7 cellular contexts compared by ENCODE assay signal in the genomic region with DNA sequence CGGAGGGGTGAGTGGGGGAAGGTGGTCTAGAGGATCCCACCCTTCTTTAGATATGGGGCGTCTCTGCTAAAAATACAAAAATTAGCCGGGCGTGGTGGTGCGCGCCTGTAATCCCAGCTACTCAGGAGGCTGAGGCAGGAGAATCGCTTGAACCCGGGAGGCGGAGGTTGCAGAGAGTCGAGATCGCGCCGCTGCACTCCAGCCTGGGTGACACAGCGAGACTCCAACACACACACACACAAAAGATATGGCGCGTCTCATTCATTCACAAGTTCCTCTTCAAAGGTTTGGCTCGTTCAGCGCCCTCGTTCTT. TPM values are rescaled to one million over a fixed set of nuclear protein-coding genes. Genes with fewer than 3 reads are reported as not detected.
DNase-seq lines count a peak whose midpoint lies in the region; TF ChIP-seq lines count a peak whose summit lies in the region.
"Not testable (repeated sequence)": the region's sequence is repeated elsewhere in the genome, so short reads cannot be mapped to it uniquely, and the experiment has no call there.
"Had no signal": no experiment of that assay in that cellular context is flagged by ENCODE, and none has a peak within 500 bp of the region (broad histone marks: within the 10 kb centered on the region; RNA-seq: fewer than 3 reads in every experiment).

No MANE protein-coding gene starts in this region.

- not testable (repeated sequence) for H3K9me3 ChIP-seq in HUES64 (ENCODE audit: insufficient read depth, low read depth, low read length); iPS-18a (ENCODE audit: control insufficient read depth, low read depth, low read length)

- H3K4me3 ChIP-seq in ACC112 (ENCODE audit: low read depth, low read length), result peak overlapping the region; percentile 93
- H3K4me3 ChIP-seq in HUES64 (ENCODE audit: low read length), result peak overlapping the region; percentile 94
- H3K4me3 ChIP-seq in coronary artery, result peak overlapping the region; percentile 83
- peak overlapping the region; percentile 72 for H3K4me3 ChIP-seq in iPS-18a (ENCODE audit: low read length)

- peak overlapping the region; percentile 84 for H3K4me3 Mint-ChIP-seq in activated CD4-positive, alpha-beta T cell treated with anti-CD3 and anti-CD28 coated beads, Interleukin-2, amount 10 ng/mL, durations not matched to agents 7 days and 5 days
- peak overlapping the region; percentile 95 for H3K4me3 Mint-ChIP-seq in osteocyte (ENCODE audit: unreplicated experiment)

- H2AFZ ChIP-seq in ACC112 (ENCODE audit: low read length, unreplicated experiment), result peak overlapping the region; percentile 91

- not testable (repeated sequence) for H3K27me3 Mint-ChIP-seq in activated CD4-positive, alpha-beta T cell treated with anti-CD3 and anti-CD28 coated beads, Interleukin-2, amount 10 ng/mL, durations not matched to agents 7 days and 5 days; osteocyte (ENCODE audit: unreplicated experiment)

- H3K9ac ChIP-seq in HUES64 (ENCODE audit: low read depth, low read length), result peak overlapping the region; percentile 85; the same call in 1 of the 2 replicates
- peak overlapping the region; percentile 57 for H3K9ac ChIP-seq in iPS-18a (ENCODE audit: low read length)

- TF ChIP-seq CTCF in coronary artery (IDR thresholded peaks at IDR 0.05); osteocyte (IDR thresholded peaks at IDR 0.05): not testable (repeated sequence)

- DNase-seq in activated CD4-positive, alpha-beta T cell treated with anti-CD3 and anti-CD28 coated beads, Interleukin-2, amount 10 ng/mL, durations not matched to agents 7 days and 5 days; coronary artery (ENCODE audit: low spot score); osteocyte (ENCODE audit: extremely low spot score, unreplicated experiment): not testable (repeated sequence)

- not testable (repeated sequence) for H3K9me3 Mint-ChIP-seq in activated CD4-positive, alpha-beta T cell treated with anti-CD3 and anti-CD28 coated beads, Interleukin-2, amount 10 ng/mL, durations not matched to agents 7 days and 5 days; osteocyte (ENCODE audit: unreplicated experiment)

- H3K36me3 Mint-ChIP-seq in activated CD4-positive, alpha-beta T cell treated with anti-CD3 and anti-CD28 coated beads, Interleukin-2, amount 10 ng/mL, durations not matched to agents 7 days and 5 days (ENCODE audit: low read depth); osteocyte (ENCODE audit: unreplicated experiment): not testable (repeated sequence)

- H3K4me1 ChIP-seq in ACC112 (ENCODE audit: control insufficient read depth, insufficient read depth, low read length, unreplicated experiment), result peaks cover 12% of the 10 kb centered on the region
- H3K4me1 ChIP-seq in HUES64 (ENCODE audit: insufficient read depth, low read length), result not testable (repeated sequence)
- H3K4me1 ChIP-seq in iPS-18a (ENCODE audit: control insufficient read depth, low read depth, low read length), result peaks cover 15% of the 10 kb centered on the region

- CTCF ChIA-PET in activated CD4-positive, alpha-beta T cell treated with anti-CD3 and anti-CD28 coated beads, Interleukin-2, amount 10 ng/mL, durations not matched to agents 7 days and 5 days (lab: Charles Lee), result not testable (repeated sequence)

- not testable (repeated sequence) for H3K27ac ChIP-seq in ACC112 (ENCODE audit: low read depth, low read length); iPS-18a (ENCODE audit: low read length)
- peak overlapping the region; percentile 77; the same call in 1 of the 2 replicates for H3K27ac ChIP-seq in HUES64 (ENCODE audit: low read depth, low read length)
- peak overlapping the region in 1 of 2 donors; percentile 82 for H3K27ac ChIP-seq in coronary artery

- H3K4me1 Mint-ChIP-seq in activated CD4-positive, alpha-beta T cell treated with anti-CD3 and anti-CD28 coated beads, Interleukin-2, amount 10 ng/mL, durations not matched to agents 7 days and 5 days, result peaks cover 36% of the 10 kb centered on the region
- peaks cover 36% of the 10 kb centered on the region for H3K4me1 Mint-ChIP-seq in osteocyte (ENCODE audit: unreplicated experiment)

- POLR2A ChIA-PET in activated CD4-positive, alpha-beta T cell treated with anti-CD3 and anti-CD28 coated beads, Interleukin-2, amount 10 ng/mL, durations not matched to agents 7 days and 5 days (lab: Charles Lee), result not testable (repeated sequence)

- not testable (repeated sequence) for H3K27me3 ChIP-seq in ACC112 (ENCODE audit: insufficient read depth, low read length); HUES64 (ENCODE audit: insufficient read depth, low read length); iPS-18a (ENCODE audit: control insufficient read depth, insufficient read depth, low read length)

- not testable (repeated sequence) for H3K36me3 ChIP-seq in ACC112 (ENCODE audit: insufficient read depth, low read length); HUES64 (ENCODE audit: insufficient read depth, low read length); iPS-18a (ENCODE audit: control insufficient read depth, low read depth, low read length)

- H3K79me2 ChIP-seq in ACC112 (ENCODE audit: control insufficient read depth, insufficient read depth, low read length, unreplicated experiment), result peaks cover 30% of the 10 kb centered on the region

- WGBS in HUES64, result 29% methylated on average over 17 of the region's 19 CpGs

- H3K27ac Mint-ChIP-seq in activated CD4-positive, alpha-beta T cell treated with anti-CD3 and anti-CD28 coated beads, Interleukin-2, amount 10 ng/mL, durations not matched to agents 7 days and 5 days, result peak overlapping the region; percentile 96
- peak overlapping the region; percentile 98 for H3K27ac Mint-ChIP-seq in osteocyte (ENCODE audit: unreplicated experiment)

RNA-seq across cellular contexts. Expression of gene BSG, which starts 1.6 kb away (rescaled TPM):
- polyA plus RNA-seq in HUES64 (2013, experiment 1 of 2), result 510 TPM
- polyA plus RNA-seq in HUES64 (2013, experiment 2 of 2), result 542 TPM
- 100 to 1,000 TPM; 233 TPM for total RNA-seq in activated CD4-positive, alpha-beta T cell treated with anti-CD3 and anti-CD28 coated beads, Interleukin-2, amount 10 ng/mL, durations not matched to agents 7 days and 5 days
- total RNA-seq in osteocyte, result 816 and 859 TPM in 2 replicates

RNA-seq across cellular contexts. Expression of gene HCN2, which starts 18.9 kb away (rescaled TPM):
- polyA plus RNA-seq in HUES64 (2013, experiment 1 of 2), result 0.85 TPM
- polyA plus RNA-seq in HUES64 (2013, experiment 2 of 2), result 1.7 TPM
- 1 to 10 TPM; 2.6 to 3.2 TPM for total RNA-seq in activated CD4-positive, alpha-beta T cell treated with anti-CD3 and anti-CD28 coated beads, Interleukin-2, amount 10 ng/mL, durations not matched to agents 7 days and 5 days
- 27.2 and 28.3 TPM in 2 replicates for total RNA-seq in osteocyte

RNA-seq across cellular contexts. Expression of gene GZMM, which starts 26.9 kb away (rescaled TPM):
- polyA plus RNA-seq in HUES64 (2013, experiment 1 of 2), result not detected
- 0.32 TPM for polyA plus RNA-seq in HUES64 (2013, experiment 2 of 2)
- 10 to 100 TPM; 44.5 to 47.4 TPM for total RNA-seq in activated CD4-positive, alpha-beta T cell treated with anti-CD3 and anti-CD28 coated beads, Interleukin-2, amount 10 ng/mL, durations not matched to agents 7 days and 5 days
- not detected in 2 replicates for total RNA-seq in osteocyte
- total RNA-seq: temporal lobe had no signal

RNA-seq across cellular contexts. Expression of gene CDC34, which starts 39.2 kb away (rescaled TPM):
- polyA plus RNA-seq in HUES64 (2013, experiment 1 of 2), result 94.3 TPM
- 90.8 TPM for polyA plus RNA-seq in HUES64 (2013, experiment 2 of 2)
- 10 to 100 TPM; 43.7 to 50.8 TPM for total RNA-seq in activated CD4-positive, alpha-beta T cell treated with anti-CD3 and anti-CD28 coated beads, Interleukin-2, amount 10 ng/mL, durations not matched to agents 7 days and 5 days
- total RNA-seq in osteocyte, result 65.3 and 69.0 TPM in 2 replicates

Comparison
In these comparisons a context has a peak if more than half of its experiments do, and no peak if none do; other contexts are left out.
1. RNA of gene GZMM, which starts 26.9 kb away (total RNA-seq): 44.5 to 47.4 TPM in activated CD4-positive, alpha-beta T cell treated with anti-CD3 and anti-CD28 coated beads, Interleukin-2, amount 10 ng/mL, durations not matched to agents 7 days and 5 days; not detected in osteocyte; every median in the first group is over 10 times any median in the second.
2. Peak in every context shown above with its lines, with median percentiles within 50 percentile points of each other: H3K4me3 ChIP-seq.